In the genomic region with DNA sequence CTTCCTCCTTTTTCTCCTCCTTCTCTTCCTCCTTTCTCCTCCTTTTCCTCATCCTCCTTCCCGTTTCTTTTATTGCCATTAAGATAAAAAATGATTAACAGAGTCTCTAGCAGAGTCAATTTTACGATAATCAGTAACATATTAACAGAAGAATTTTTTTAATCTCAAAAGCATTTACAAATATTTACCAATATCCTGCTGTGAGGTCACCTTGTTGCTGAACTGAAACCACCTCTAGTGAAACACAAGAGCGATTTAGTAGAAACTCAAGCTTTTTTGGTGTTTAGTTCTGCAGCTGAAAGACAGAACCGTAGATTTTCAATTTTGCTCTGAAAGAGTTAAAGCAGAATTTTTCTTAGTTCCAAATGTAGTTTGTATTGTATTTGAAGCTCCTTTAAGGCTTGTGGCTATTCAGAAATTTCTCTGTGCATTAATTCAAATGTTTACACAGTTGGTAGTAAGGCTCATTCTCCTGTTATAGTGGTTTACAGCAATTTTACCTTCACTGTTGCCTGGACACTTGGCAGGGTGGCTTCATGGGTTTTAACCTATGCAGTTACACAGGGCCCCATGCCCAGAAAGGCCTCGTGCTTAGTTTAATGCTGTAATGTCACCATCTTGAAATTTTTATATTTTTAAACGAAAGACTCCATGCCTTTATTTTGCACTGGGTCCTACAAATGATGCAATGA, we compare ENCODE assay signal across 12 cellular contexts.
A peak's percentile ranks its signal among the peaks of the same experiment; 100 is the strongest.
DNase-seq lines count a peak whose midpoint lies in the region; ATAC-seq and TF ChIP-seq lines count a peak whose summit lies in the region.
"Had no signal": no experiment of that assay in that cellular context is flagged by ENCODE, and none has a peak within 500 bp of the region (broad histone marks: within the 10 kb centered on the region; RNA-seq: fewer than 3 reads in every experiment).

No MANE protein-coding gene starts in this region.

- intact Hi-C loops in left colon (cut with DNase I, micrococcal nuclease): no loop called here

- ATAC-seq in GM18511 (IDR thresholded peaks at IDR 0.05; ENCODE audit: unreplicated experiment): peak; percentile 89
- peak; percentile 91 for ATAC-seq in GM21423 (IDR thresholded peaks at IDR 0.05; ENCODE audit: unreplicated experiment)
- ATAC-seq in HG03196 (IDR thresholded peaks at IDR 0.05; ENCODE audit: unreplicated experiment): peak; percentile 93
- peak; percentile 38 for ATAC-seq in left colon
- no peak for ATAC-seq in HG03097 (IDR thresholded peaks at IDR 0.05; ENCODE audit: low FRiP score, unreplicated experiment)
- ATAC-seq: activated CD8-positive, alpha-beta T cell treated with anti-CD3 and anti-CD28 coated beads for 36 hours; upper lobe of right lung had no signal

- TF ChIP-seq CTCF in GM20000 (IDR thresholded peaks at IDR 0.05; ENCODE audit: extremely low read depth, missing control alignments) (no peak), GM13977 (IDR thresholded peaks at IDR 0.05; ENCODE audit: extremely low read depth, insufficient read depth, missing control alignments) (no peak)

- DNase-seq in left colon (no peak), GM20000 (ENCODE audit: low spot score) (no peak), HPDE6-E6E7 (ENCODE audit: extremely low spot score) (no peak), GM13977 (ENCODE audit: low spot score) (no peak)
- DNase-seq: activated CD8-positive, alpha-beta T cell treated with anti-CD3 and anti-CD28 coated beads for 36 hours; NCI-H1436 treated with DMSO at 0.1 percent for 48 hours; stimulated activated naive CD4-positive, alpha-beta T cell; upper lobe of right lung had no signal

- in situ Hi-C loops in GM13977 (cut with MboI; ENCODE audit: low pct_unique_long_range_greater_than_20kb, low sequenced_read_pairs, unreplicated experiment): no loop called here
